1 cellular context compared by ENCODE assay signal in genomic region chr6:134173936-134174789, GRCh38.
TF ChIP-seq lines count a peak whose summit lies in the region.

No MANE protein-coding gene starts in this region.

TF ChIP-seq in K562, 482 proteins besides CTCF, POLR2A, EP300 and RAD21 (continued from another document):
- TF ChIP-seq ATF1 (CRISPR knock-in tag; IDR thresholded peaks at IDR 0.05), result no peak
- TF ChIP-seq ATF1 (tag; IDR thresholded peaks at IDR 0.05), result peak; percentile 48; the same call in 1 of the 2 replicates
- TF ChIP-seq MNT (conservative IDR thresholded peaks at IDR 0.05), result no peak
- no peak for TF ChIP-seq ZNF347 (CRISPR knock-in tag; IDR thresholded peaks at IDR 0.05; ENCODE audit: low read depth)
- TF ChIP-seq ARID3B (CRISPR knock-in tag; IDR thresholded peaks at IDR 0.05; ENCODE audit: borderline replicate concordance), result no peak
- TF ChIP-seq ZBTB5 (IDR thresholded peaks at IDR 0.05), result no peak
- TF ChIP-seq CHD2 (IDR thresholded peaks at IDR 0.05; ENCODE audit: low read depth, low read length), result 0 out of 2 replicates have a peak, but pooled peaks have one; percentile 16
- TF ChIP-seq TEAD1 (CRISPR knock-in tag; IDR thresholded peaks at IDR 0.05), result no peak; a peak in 1 of 4 replicates
- TF ChIP-seq MYBL2 (IDR thresholded peaks at IDR 0.05; ENCODE audit: low read depth), result peak; percentile 51
- TF ChIP-seq MYBL2 (CRISPR knock-in tag; IDR thresholded peaks at IDR 0.05; ENCODE audit: borderline replicate concordance), result no peak
- TF ChIP-seq POU5F1 (IDR thresholded peaks at IDR 0.05; ENCODE audit: borderline replicate concordance, low read depth, low read length, partially characterized antibody), result no peak
- TF ChIP-seq FOXM1 (IDR thresholded peaks at IDR 0.05; ENCODE audit: low read depth), result no peak; the same call in 1 of the 2 replicates
- no peak; the same call in 1 of the 2 replicates for TF ChIP-seq FOXM1 (CRISPR knock-in tag; IDR thresholded peaks at IDR 0.05; ENCODE audit: low read depth)
- no peak for TF ChIP-seq HSF4 (CRISPR knock-in tag; IDR thresholded peaks at IDR 0.05; ENCODE audit: borderline replicate concordance)
- no peak for TF ChIP-seq ZFP91 (CRISPR knock-in tag; IDR thresholded peaks at IDR 0.05)
- TF ChIP-seq MGA (IDR thresholded peaks at IDR 0.05), result no peak
- TF ChIP-seq TCF7 (IDR thresholded peaks at IDR 0.05; ENCODE audit: borderline replicate concordance), result no peak
- no peak for TF ChIP-seq RBBP5 (IDR thresholded peaks at IDR 0.05; ENCODE audit: borderline replicate concordance, insufficient read depth, low read length, poor library complexity, severe bottlenecking)
- peak; percentile 67 for TF ChIP-seq C11orf30 (IDR thresholded peaks at IDR 0.05; ENCODE audit: low read depth)
- TF ChIP-seq FOXK2 (conservative IDR thresholded peaks at IDR 0.05 in 1 of 2, IDR thresholded peaks at IDR 0.05 in 1 of 2; ENCODE audit: low read depth in 2 of 2), result peak in 1 of 2 experiments; percentile 93; a peak in 3 of 4 replicates
- peak; percentile 78 for TF ChIP-seq SMC3 (conservative IDR thresholded peaks at IDR 0.05; ENCODE audit: insufficient read depth, low read depth, low read length)
